In genomic region chr4:44859477-44859876, GRCh38 we compare ENCODE assay signal across 25 cellular contexts.
"Had no signal": no experiment of that assay in that cellular context is flagged by ENCODE, and none has a peak within 500 bp of the region (broad histone marks: within the 10 kb centered on the region; RNA-seq: fewer than 3 reads in every experiment).

No MANE protein-coding gene starts in this region.

- H3K27me3 ChIP-seq: MG63, Peyer's patch, SJSA1 had no signal

- H3K36me3 ChIP-seq: MG63, Peyer's patch, SJSA1 had no signal

- H3K4me1 ChIP-seq: Peyer's patch, SJSA1 had no signal

- H3K4me3 ChIP-seq: MG63, PC-9, Peyer's patch, SJSA1, SK-N-MC had no signal

- H2AFZ ChIP-seq: PC-9 had no signal

- ATAC-seq: HepG2, Right ventricle myocardium inferior had no signal

- H3K4me2 ChIP-seq: PC-9 had no signal

- DNase-seq: IMR-90; Karpas-422; KG1; MG63; NCI-H1092; NCI-H1105 treated with DMSO at 0.1 percent for 48 hours; NCI-H1417 treated with DMSO at 0.1 percent for 48 hours; NCI-H146; NCI-H1694 treated with DMSO at 0.1 percent for 48 hours; NCI-H1930; NCI-H2081; NCI-H2107; NCI-H2227 treated with DMSO at 0.1 percent for 48 hours; NCI-H524; NCI-H526 treated with DMSO at 0.1 percent for 48 hours; NCI-H774; NK-92 treated with Interleukin-12 subunit alpha and Interleukin-12 subunit beta, amount 100 ng/mL, for 24 hours; OCI-M1; PC-9; Peyer's patch; SIG-M5 had no signal

- H3K27ac ChIP-seq: PC-9, Peyer's patch, SJSA1, SK-N-MC had no signal

- H3K9me3 ChIP-seq: MG63, Peyer's patch, SJSA1 had no signal
